ENCODE assay signal across 13 cellular contexts in the genomic region with DNA sequence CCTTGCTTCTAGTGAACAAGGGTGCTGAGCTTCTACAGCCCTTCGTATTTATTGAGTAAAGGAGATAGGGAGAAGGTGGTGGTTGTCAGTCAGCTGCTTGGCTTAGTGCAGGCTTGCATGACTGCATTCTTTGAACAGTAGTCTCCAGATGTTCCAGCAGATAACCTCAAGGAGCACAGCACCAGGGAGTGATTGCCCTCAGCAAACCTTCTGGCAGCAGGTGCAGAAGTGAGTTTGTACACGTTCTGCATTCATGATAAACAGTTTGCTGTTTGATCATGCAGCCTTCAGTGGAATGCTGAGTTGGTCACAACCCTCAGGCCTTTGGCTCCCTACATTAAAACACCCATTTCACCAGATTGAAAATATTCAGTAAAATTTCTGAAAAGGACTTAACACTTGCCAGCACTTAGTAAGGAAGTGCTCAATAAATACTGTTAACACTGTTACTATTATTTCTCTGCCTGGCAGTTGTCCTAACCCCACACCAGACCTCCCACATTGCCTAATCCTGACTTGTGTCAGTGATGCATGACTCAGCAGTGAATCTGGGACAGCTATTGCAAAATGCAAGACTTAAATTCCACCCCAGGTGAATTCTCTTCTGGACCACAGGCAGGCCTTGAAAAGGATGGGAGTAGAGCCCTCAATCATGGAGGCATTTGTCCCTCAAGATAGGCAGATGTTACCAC. TPM values are rescaled to one million over a fixed set of nuclear protein-coding genes. Genes with fewer than 3 reads are reported as not detected.
DNase-seq lines count a peak whose midpoint lies in the region; ATAC-seq, FAIRE-seq and TF ChIP-seq lines count a peak whose summit lies in the region.
"Had no signal": no experiment of that assay in that cellular context is flagged by ENCODE, and none has a peak within 500 bp of the region (broad histone marks: within the 10 kb centered on the region; RNA-seq: fewer than 3 reads in every experiment).

No MANE protein-coding gene starts in this region.

- no peaks in the 10 kb centered on the region for H3K27me3 Mint-ChIP-seq in stimulated activated naive B cell treated with anti-CD40 and anti-IgM and Interleukin-4, amounts not matched to agents 10 μg/mL and 1 μg/mL and 100 μg/mL, for 72 hours
- no peaks in the 10 kb centered on the region for H3K27me3 Mint-ChIP-seq in activated CD4-positive, alpha-beta T cell treated with anti-CD3 and anti-CD28 coated beads for 36 hours
- H3K27me3 Mint-ChIP-seq: CD8-positive, alpha-beta memory T cell had no signal

- H3K4me2 ChIP-seq in HepG2 (ENCODE audit: low read depth, low read length) = no peak overlapping the region

- no peak overlapping the region for H3K27ac Mint-ChIP-seq in stimulated activated naive B cell treated with anti-CD40 and anti-IgM and Interleukin-4, amounts not matched to agents 10 μg/mL and 1 μg/mL and 100 μg/mL, for 72 hours
- H3K27ac Mint-ChIP-seq in activated CD4-positive, alpha-beta T cell treated with anti-CD3 and anti-CD28 coated beads for 36 hours = no peak overlapping the region
- H3K27ac Mint-ChIP-seq: CD8-positive, alpha-beta memory T cell had no signal

- H3K27ac ChIP-seq in HepG2 (ENCODE audit: extremely low read length, insufficient read depth, low read length) = no peak overlapping the region
- H3K27ac ChIP-seq: cardiac muscle cell, heart right ventricle had no signal

- H3K9me3 Mint-ChIP-seq in stimulated activated naive B cell treated with anti-CD40 and anti-IgM and Interleukin-4, amounts not matched to agents 10 μg/mL and 1 μg/mL and 100 μg/mL, for 72 hours = peaks cover 4 to 9% of the 10 kb centered on the region in 2 donors
- H3K9me3 Mint-ChIP-seq in activated CD4-positive, alpha-beta T cell treated with anti-CD3 and anti-CD28 coated beads for 36 hours (ENCODE audit: low read depth) = peaks cover 14% of the 10 kb centered on the region

- no peak for TF ChIP-seq RAD21 in HepG2 (CRISPR knock-in tag; IDR thresholded peaks at IDR 0.05)

- peaks cover 7 to 9% of the 10 kb centered on the region in 2 donors for H3K4me1 Mint-ChIP-seq in stimulated activated naive B cell treated with anti-CD40 and anti-IgM and Interleukin-4, amounts not matched to agents 10 μg/mL and 1 μg/mL and 100 μg/mL, for 72 hours
- H3K4me1 Mint-ChIP-seq in activated CD4-positive, alpha-beta T cell treated with anti-CD3 and anti-CD28 coated beads for 36 hours = peaks cover 15% of the 10 kb centered on the region

- no peak overlapping the region for H3K4me3 Mint-ChIP-seq in stimulated activated naive B cell treated with anti-CD40 and anti-IgM and Interleukin-4, amounts not matched to agents 10 μg/mL and 1 μg/mL and 100 μg/mL, for 72 hours
- H3K4me3 Mint-ChIP-seq in activated CD4-positive, alpha-beta T cell treated with anti-CD3 and anti-CD28 coated beads for 36 hours = no peak overlapping the region
- H3K4me3 Mint-ChIP-seq: stimulated activated effector memory CD8-positive, alpha-beta T cell treated with anti-CD3 and anti-CD28 coated beads, Interleukin-12 subunit alpha, Interleukin-12 subunit beta, amount 100 ng/mL, for 72 hours had no signal

- intact Hi-C loops in HepG2 (cut with micrococcal nuclease; ENCODE audit: unreplicated experiment) = loop anchor here (10.0 kb wide), 1 partner anchor 308 kb away; no protein-coding TSS in a partner anchor
- intact Hi-C loops in activated CD4-positive, alpha-beta T cell treated with anti-CD3 and anti-CD28 coated beads for 36 hours (cut with DNase I, micrococcal nuclease) = no loop called here

- no peaks in the 10 kb centered on the region for H3K27me3 ChIP-seq in HepG2 (ENCODE audit: control insufficient read depth in 1 of 2, insufficient read depth in 2 of 2, low read length in 2 of 2)
- H3K27me3 ChIP-seq: cardiac muscle cell, heart right ventricle had no signal

- H2AFZ ChIP-seq in HepG2 (ENCODE audit: low read length) = no peak overlapping the region

- H4K20me1 ChIP-seq in HepG2 (ENCODE audit: insufficient read depth, low read length) = no peaks in the 10 kb centered on the region

- no peaks in the 10 kb centered on the region for H3K79me2 ChIP-seq in HepG2 (ENCODE audit: insufficient read depth, low read length)

- 17% methylated on average over 2 of the region's 2 CpGs for WGBS in HepG2 (ENCODE audit: low lambda C conversion rate)

- no peak for FAIRE-seq in HepG2 (lab: Jason Lieb, UNC)

- no peak overlapping the region for H3K9ac ChIP-seq in HepG2 (ENCODE audit: insufficient read depth, low read depth, low read length)

- DNase-seq in AG09319 (ENCODE audit: extremely low read depth, low read depth) = peak; percentile 12
- peak; percentile 40 for DNase-seq in KBM-7
- DNase-seq in astrocyte of the spinal cord (ENCODE audit: low read depth, low spot score) = peak; percentile 41
- peak; percentile 89 for DNase-seq in HepG2 (ENCODE audit: low spot score)
- no peak for DNase-seq in NCI-H1930 (lab: John Stamatoyannopoulos, UW)
- DNase-seq in stimulated activated naive B cell treated with anti-CD40 and anti-IgM and Interleukin-4, amounts not matched to agents 10 μg/mL and 1 μg/mL and 100 μg/mL, for 72 hours = no peak
- no peak for DNase-seq in activated CD4-positive, alpha-beta T cell treated with anti-CD3 and anti-CD28 coated beads for 36 hours
- DNase-seq: CD8-positive, alpha-beta memory T cell; heart right ventricle had no signal

- POLR2A ChIA-PET in HepG2 (lab: Yijun Ruan, JAX) = interaction anchor here (0.7 to 1.1 kb wide), 3 partner anchors 51 to 77 kb away, joined by 4 read pairs; a partner anchor contains a TSS
- POLR2A ChIA-PET in activated CD4-positive, alpha-beta T cell treated with anti-CD3 and anti-CD28 coated beads for 36 hours (lab: Charles Lee) = no interaction called here

- TF ChIP-seq EP300 in HepG2 (IDR thresholded peaks at IDR 0.05; ENCODE audit: low read depth in 2 of 2, low read length in 2 of 2) (peak; percentile 83 to 85), HepG2 (CRISPR knock-in tag; IDR thresholded peaks at IDR 0.05; ENCODE audit: borderline replicate concordance) (peak; percentile 83)

- H3K36me3 ChIP-seq in HepG2 (replicated peaks in 1 of 2; ENCODE audit: control insufficient read depth in 1 of 2, insufficient read depth in 2 of 2, low read length in 2 of 2) = no peaks in the 10 kb centered on the region
- H3K36me3 ChIP-seq: cardiac muscle cell, heart right ventricle had no signal

- no peak for TF ChIP-seq POLR2A in HepG2 (IDR thresholded peaks at IDR 0.05; ENCODE audit: insufficient read depth in 1 of 2, low read depth in 2 of 2, low read length in 2 of 2)

- CTCF ChIA-PET in HepG2 (lab: Yijun Ruan, JAX; ENCODE audit: low intra/inter-chr PET ratio, low total read pairs) = no interaction called here
- CTCF ChIA-PET in activated CD4-positive, alpha-beta T cell treated with anti-CD3 and anti-CD28 coated beads for 36 hours (lab: Charles Lee) = interaction anchor here (0.7 to 1.4 kb wide), 4 partner anchors 9 to 304 kb away, joined by 3 to 4 read pairs (median 4); no protein-coding TSS in a partner anchor

- peaks cover 12% of the 10 kb centered on the region for H3K9me3 ChIP-seq in HepG2 (ENCODE audit: low read length)

- in situ Hi-C loops in KBM-7 (cut with MboI; ENCODE audit: low pct_unique_long_range_greater_than_20kb, low sequenced_read_pairs) (no loop called here), astrocyte of the spinal cord (cut with HindIII; ENCODE audit: low sequenced_read_pairs) (no loop called here), HepG2 (cut with HindIII; ENCODE audit: extremely low pct_ligation_motif_present, low pct_unique_long_range_greater_than_20kb) (loop anchor here (10.0 kb wide), 1 partner anchor 48 kb away; a partner anchor contains a TSS)

- H3K4me3 ChIP-seq in astrocyte of the spinal cord (ENCODE audit: low read depth, low read length) (no peak overlapping the region), HepG2 (replicated peaks in 1 of 3; ENCODE audit: insufficient read depth in 1 of 3, low read depth in 2 of 3, low read length in 3 of 3) (no peak overlapping the region)
- H3K4me3 ChIP-seq: cardiac muscle cell, heart right ventricle had no signal

- BruUV-seq in HepG2 (replicated peaks; lab: Mats Ljungman, UMichigan) = no TSS peak

- TF ChIP-seq CTCF in AG09319 (IDR thresholded peaks at IDR 0.05; ENCODE audit: low read depth, low read length) = no peak
- no peak for TF ChIP-seq CTCF in astrocyte of the spinal cord (IDR thresholded peaks at IDR 0.05; ENCODE audit: low read depth, low read length)
- 0 out of 2 replicates have a peak, but pooled peaks have one; percentile 2 for TF ChIP-seq CTCF in HepG2 (CRISPR knock-in tag; IDR thresholded peaks at IDR 0.05)

- ATAC-seq in HepG2 (no peak), GM21515 (IDR thresholded peaks at IDR 0.05; ENCODE audit: unreplicated experiment) (no peak)
- no peak for ATAC-seq in stimulated activated naive B cell treated with anti-CD40 and anti-IgM and Interleukin-4, amounts not matched to agents 10 μg/mL and 1 μg/mL and 100 μg/mL, for 72 hours (replicated peaks)
- no peak for ATAC-seq in activated CD4-positive, alpha-beta T cell treated with anti-CD3 and anti-CD28 coated beads for 36 hours
- ATAC-seq: stimulated activated effector memory CD8-positive, alpha-beta T cell treated with anti-CD3 and anti-CD28 coated beads, Interleukin-12 subunit alpha, Interleukin-12 subunit beta, amount 100 ng/mL, for 72 hours had no signal

- peaks cover 3 to 6% of the 10 kb centered on the region in 2 donors for H3K36me3 Mint-ChIP-seq in stimulated activated naive B cell treated with anti-CD40 and anti-IgM and Interleukin-4, amounts not matched to agents 10 μg/mL and 1 μg/mL and 100 μg/mL, for 72 hours
- peaks cover 2% of the 10 kb centered on the region for H3K36me3 Mint-ChIP-seq in activated CD4-positive, alpha-beta T cell treated with anti-CD3 and anti-CD28 coated beads for 36 hours (ENCODE audit: low read depth)

- peaks cover 43% of the 10 kb centered on the region for H3K4me1 ChIP-seq in HepG2 (ENCODE audit: insufficient read depth, low read length)

RNA-seq across cellular contexts. Expression of a gene that starts 18.9 kb away (rescaled TPM):
- 0.13 and 0.27 TPM in 2 replicates for total RNA-seq in HepG2 (2016; rRNA removed; fragmentation: Illumina TruSeq; extraction: Trizol)
- 0.18 TPM in 1 of 2 replicates, not detected in the other for total RNA-seq in HepG2 (2016; cell fraction: cytosol; rRNA removed; fragmentation: Illumina TruSeq; extraction: Trizol; ENCODE audit: low read depth)
- 0.12 and 0.41 TPM in 2 replicates for total RNA-seq in HepG2 (2016; cell fraction: insoluble cytoplasmic fraction; rRNA removed; fragmentation: Illumina TruSeq; extraction: Trizol)
- total RNA-seq in HepG2 (2016; cell fraction: membrane; rRNA removed; fragmentation: Illumina TruSeq; extraction: Trizol) = 0.03 and 0.15 TPM in 2 replicates
- total RNA-seq in HepG2 (2016; cell fraction: nucleus; rRNA removed; fragmentation: Illumina TruSeq; extraction: Trizol) = 0.47 and 0.65 TPM in 2 replicates
- polyA plus RNA-seq in HepG2 (2011; rRNA removed) = 0.55 and 0.85 TPM in 2 replicates
- 0.13 and 0.21 TPM in 2 replicates for polyA plus RNA-seq in HepG2 (2011; cell fraction: cytosol; rRNA removed)
- polyA plus RNA-seq in HepG2 (2011; cell fraction: nucleus; rRNA removed) = 7.7 and 8.1 TPM in 2 replicates
- polyA plus RNA-seq in HepG2 (2012) = 0.16 and 0.34 TPM in 2 replicates
- 0.03 TPM in 2 replicates for polyA plus RNA-seq in HepG2 (2016; cell fraction: cytosol; fragmentation: Illumina TruSeq; extraction: Trizol; ENCODE audit: low read depth)
- polyA plus RNA-seq in HepG2 (2016; cell fraction: insoluble cytoplasmic fraction; fragmentation: Illumina TruSeq; extraction: Trizol; ENCODE audit: low read depth) = 0.19 and 0.23 TPM in 2 replicates
- 0.05 TPM in 2 replicates for polyA plus RNA-seq in HepG2 (2016; cell fraction: membrane; fragmentation: Illumina TruSeq; extraction: Trizol; ENCODE audit: low read depth)
- 1.6 and 2.9 TPM in 2 replicates for polyA plus RNA-seq in HepG2 (2016; cell fraction: nucleus; fragmentation: Illumina TruSeq; extraction: Trizol; ENCODE audit: insufficient read depth, low read depth)
- 0.14 and 3.1 TPM in 2 replicates for polyA minus RNA-seq in HepG2 (2011; rRNA and poly(A)+ RNA removed; ENCODE audit: low replicate concordance)
- polyA minus RNA-seq in HepG2 (2011; cell fraction: cytosol; rRNA and poly(A)+ RNA removed) = 0.20 and 0.44 TPM in 2 replicates
- 0.77 and 2.9 TPM in 2 replicates for polyA minus RNA-seq in HepG2 (2011; cell fraction: nucleus; rRNA and poly(A)+ RNA removed)
- under 1 TPM; 0.74 to 0.91 TPM for total RNA-seq in activated CD4-positive, alpha-beta T cell treated with anti-CD3 and anti-CD28 coated beads for 36 hours

RNA-seq across cellular contexts. Expression of a gene that starts 38.5 kb away (rescaled TPM):
- total RNA-seq in HepG2 (2016; rRNA removed; fragmentation: Illumina TruSeq; extraction: Trizol) = not detected in 2 replicates
- total RNA-seq in HepG2 (2016; cell fraction: cytosol; rRNA removed; fragmentation: Illumina TruSeq; extraction: Trizol; ENCODE audit: low read depth) = not detected in 2 replicates
- not detected in 2 replicates for total RNA-seq in HepG2 (2016; cell fraction: insoluble cytoplasmic fraction; rRNA removed; fragmentation: Illumina TruSeq; extraction: Trizol)
- total RNA-seq in HepG2 (2016; cell fraction: membrane; rRNA removed; fragmentation: Illumina TruSeq; extraction: Trizol) = not detected in 2 replicates
- not detected in 2 replicates for total RNA-seq in HepG2 (2016; cell fraction: nucleus; rRNA removed; fragmentation: Illumina TruSeq; extraction: Trizol)
- 0.03 TPM in 1 of 2 replicates, not detected in the other for polyA plus RNA-seq in HepG2 (2011; rRNA removed)
- not detected in 2 replicates for polyA plus RNA-seq in HepG2 (2011; cell fraction: cytosol; rRNA removed)
- 0.06 and 0.16 TPM in 2 replicates for polyA plus RNA-seq in HepG2 (2011; cell fraction: nucleus; rRNA removed)
- 0.05 TPM in 1 of 2 replicates, not detected in the other for polyA plus RNA-seq in HepG2 (2012)
- not detected in 2 replicates for polyA plus RNA-seq in HepG2 (2016; cell fraction: cytosol; fragmentation: Illumina TruSeq; extraction: Trizol; ENCODE audit: low read depth)
- not detected in 2 replicates for polyA plus RNA-seq in HepG2 (2016; cell fraction: insoluble cytoplasmic fraction; fragmentation: Illumina TruSeq; extraction: Trizol; ENCODE audit: low read depth)
- not detected in 2 replicates for polyA plus RNA-seq in HepG2 (2016; cell fraction: membrane; fragmentation: Illumina TruSeq; extraction: Trizol; ENCODE audit: low read depth)
- not detected in 2 replicates for polyA plus RNA-seq in HepG2 (2016; cell fraction: nucleus; fragmentation: Illumina TruSeq; extraction: Trizol; ENCODE audit: insufficient read depth, low read depth)
- 0.16 TPM in 1 of 2 replicates, not detected in the other for polyA minus RNA-seq in HepG2 (2011; rRNA and poly(A)+ RNA removed; ENCODE audit: low replicate concordance)
- polyA minus RNA-seq in HepG2 (2011; cell fraction: cytosol; rRNA and poly(A)+ RNA removed) = not detected in 2 replicates
- not detected in 2 replicates for polyA minus RNA-seq in HepG2 (2011; cell fraction: nucleus; rRNA and poly(A)+ RNA removed)
- total RNA-seq in activated CD4-positive, alpha-beta T cell treated with anti-CD3 and anti-CD28 coated beads for 36 hours = not detected
- total RNA-seq: CD8-positive, alpha-beta memory T cell; T-helper 2 cell treated with Interferon-gamma antibody and Interleukin-4, amounts not matched to agents 100 ng/mL and 5 ng/mL, for 36 hours had no signal
- polyA plus RNA-seq: CD8-positive, alpha-beta memory T cell; heart right ventricle had no signal

RNA-seq across cellular contexts. Expression of a gene that starts 44.1 kb away (rescaled TPM):
- total RNA-seq in HepG2 (2016; rRNA removed; fragmentation: Illumina TruSeq; extraction: Trizol) = 38.2 and 40.0 TPM in 2 replicates
- total RNA-seq in HepG2 (2016; cell fraction: cytosol; rRNA removed; fragmentation: Illumina TruSeq; extraction: Trizol; ENCODE audit: low read depth) = 10.7 and 12.6 TPM in 2 replicates
- total RNA-seq in HepG2 (2016; cell fraction: insoluble cytoplasmic fraction; rRNA removed; fragmentation: Illumina TruSeq; extraction: Trizol) = 37.5 and 39.4 TPM in 2 replicates
- 19.6 and 20.4 TPM in 2 replicates for total RNA-seq in HepG2 (2016; cell fraction: membrane; rRNA removed; fragmentation: Illumina TruSeq; extraction: Trizol)
- total RNA-seq in HepG2 (2016; cell fraction: nucleus; rRNA removed; fragmentation: Illumina TruSeq; extraction: Trizol) = 18.4 and 18.8 TPM in 2 replicates
- polyA plus RNA-seq in HepG2 (2011; rRNA removed) = 24.7 and 24.8 TPM in 2 replicates
- 15.5 and 22.3 TPM in 2 replicates for polyA plus RNA-seq in HepG2 (2011; cell fraction: cytosol; rRNA removed)
- polyA plus RNA-seq in HepG2 (2011; cell fraction: nucleus; rRNA removed) = 19.3 and 24.1 TPM in 2 replicates
- polyA plus RNA-seq in HepG2 (2012) = 25.5 and 32.5 TPM in 2 replicates
- polyA plus RNA-seq in HepG2 (2016; cell fraction: cytosol; fragmentation: Illumina TruSeq; extraction: Trizol; ENCODE audit: low read depth) = 12.3 and 12.4 TPM in 2 replicates
- polyA plus RNA-seq in HepG2 (2016; cell fraction: insoluble cytoplasmic fraction; fragmentation: Illumina TruSeq; extraction: Trizol; ENCODE audit: low read depth) = 50.1 and 54.3 TPM in 2 replicates
- polyA plus RNA-seq in HepG2 (2016; cell fraction: membrane; fragmentation: Illumina TruSeq; extraction: Trizol; ENCODE audit: low read depth) = 19.3 and 20.8 TPM in 2 replicates
- 39.6 and 44.6 TPM in 2 replicates for polyA plus RNA-seq in HepG2 (2016; cell fraction: nucleus; fragmentation: Illumina TruSeq; extraction: Trizol; ENCODE audit: insufficient read depth, low read depth)
- polyA minus RNA-seq in HepG2 (2011; rRNA and poly(A)+ RNA removed; ENCODE audit: low replicate concordance) = 7.3 and 27.3 TPM in 2 replicates
- 10.4 and 11.1 TPM in 2 replicates for polyA minus RNA-seq in HepG2 (2011; cell fraction: cytosol; rRNA and poly(A)+ RNA removed)
- polyA minus RNA-seq in HepG2 (2011; cell fraction: nucleus; rRNA and poly(A)+ RNA removed) = 10.9 and 11.7 TPM in 2 replicates
- 10 to 100 TPM; 27.5 to 27.6 TPM for total RNA-seq in activated CD4-positive, alpha-beta T cell treated with anti-CD3 and anti-CD28 coated beads for 36 hours

Comparison
In these comparisons a context has a peak if more than half of its experiments do, and no peak if none do; other contexts are left out.
1. DNase-seq: peak in AG09319 (single experiment), KBM-7 (single experiment), astrocyte of the spinal cord (single experiment) and HepG2 (single experiment); none in NCI-H1930 (0 of 2), stimulated activated naive B cell treated with anti-CD40 and anti-IgM and Interleukin-4, amounts not matched to agents 10 μg/mL and 1 μg/mL and 100 μg/mL, for 72 hours (single experiment) and activated CD4-positive, alpha-beta T cell treated with anti-CD3 and anti-CD28 coated beads for 36 hours (single experiment).